Comparison of ENCODE assay signal across 17 cellular contexts in the genomic region with DNA sequence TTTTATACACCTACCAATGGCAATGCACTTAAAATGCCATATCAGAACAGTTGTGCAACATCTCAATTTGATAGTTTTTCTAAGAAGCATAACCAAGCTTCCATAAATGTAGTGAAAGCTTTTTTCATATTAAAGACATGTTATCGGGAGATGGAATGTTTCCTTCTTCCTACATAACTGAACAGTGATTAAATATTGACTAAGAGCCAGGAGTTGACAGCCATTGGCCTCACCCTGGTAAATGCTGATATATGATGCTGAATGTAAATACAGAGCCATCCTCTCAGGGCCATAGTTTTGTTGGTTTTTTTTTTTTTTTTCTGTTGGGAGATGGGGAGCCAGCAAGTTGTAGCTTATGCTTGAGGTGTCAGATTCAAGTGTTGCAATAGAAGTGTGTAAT. TPM values are rescaled to one million over a fixed set of nuclear protein-coding genes. Genes with fewer than 3 reads are reported as not detected.
DNase-seq lines count a peak whose midpoint lies in the region; ATAC-seq and TF ChIP-seq lines count a peak whose summit lies in the region.
"Had no signal": no experiment of that assay in that cellular context is flagged by ENCODE, and none has a peak within 500 bp of the region (broad histone marks: within the 10 kb centered on the region; RNA-seq: fewer than 3 reads in every experiment).

No MANE protein-coding gene starts in this region.

- no peaks in the 10 kb centered on the region for H3K36me3 ChIP-seq in muscle layer of duodenum (ENCODE audit: control insufficient read depth in 1 of 2, insufficient read depth in 2 of 2, low read length in 2 of 2)

- no peaks in the 10 kb centered on the region for H3K27me3 Mint-ChIP-seq in chondrocyte (ENCODE audit: low read depth)
- peaks cover 8% of the 10 kb centered on the region for H3K27me3 Mint-ChIP-seq in stimulated activated naive CD8-positive, alpha-beta T cell treated with anti-CD3 and anti-CD28 coated beads, Interleukin-15, amount 100 ng/mL, for 72 hours

- H3K9me3 ChIP-seq in muscle layer of duodenum (ENCODE audit: control insufficient read depth in 1 of 2, low read length in 2 of 2): no peaks in the 10 kb centered on the region

- H3K27ac ChIP-seq in muscle layer of duodenum (ENCODE audit: low read length): peak overlapping the region; percentile 6

- H3K9me3 Mint-ChIP-seq in chondrocyte (ENCODE audit: low read depth): no peaks in the 10 kb centered on the region
- H3K9me3 Mint-ChIP-seq in stimulated activated naive CD8-positive, alpha-beta T cell treated with anti-CD3 and anti-CD28 coated beads, Interleukin-15, amount 100 ng/mL, for 72 hours: no peaks in the 10 kb centered on the region
- H3K9me3 Mint-ChIP-seq: activated naive CD4-positive, alpha-beta T cell treated with anti-CD3 and anti-CD28 coated beads, Interleukin-2, amount 50 U/mL, for 72 hours; GM23338 had no signal

- H3K4me1 ChIP-seq in muscle layer of duodenum (ENCODE audit: control insufficient read depth in 1 of 2, insufficient read depth in 2 of 2, low read length in 2 of 2): peaks cover 9 to 28% of the 10 kb centered on the region in 2 donors

- TF ChIP-seq CTCF in chondrocyte (IDR thresholded peaks at IDR 0.05): no peak

- H3K4me1 Mint-ChIP-seq in chondrocyte (ENCODE audit: low read depth): peaks cover 73% of the 10 kb centered on the region
- no peaks in the 10 kb centered on the region for H3K4me1 Mint-ChIP-seq in stimulated activated naive CD8-positive, alpha-beta T cell treated with anti-CD3 and anti-CD28 coated beads, Interleukin-15, amount 100 ng/mL, for 72 hours

- H3K4me3 Mint-ChIP-seq in chondrocyte (ENCODE audit: unreplicated experiment): peak overlapping the region; percentile 11
- H3K4me3 Mint-ChIP-seq in stimulated activated naive CD8-positive, alpha-beta T cell treated with anti-CD3 and anti-CD28 coated beads, Interleukin-15, amount 100 ng/mL, for 72 hours: no peak overlapping the region
- H3K4me3 Mint-ChIP-seq: activated CD8-positive, alpha-beta T cell treated with anti-CD3 and anti-CD28 coated beads, Interleukin-2, amount 10 ng/mL, durations not matched to agents 7 days and 5 days; GM23338 had no signal

- peak overlapping the region; percentile 76 for H3K27ac Mint-ChIP-seq in chondrocyte (ENCODE audit: unreplicated experiment)
- H3K27ac Mint-ChIP-seq in stimulated activated naive CD8-positive, alpha-beta T cell treated with anti-CD3 and anti-CD28 coated beads, Interleukin-15, amount 100 ng/mL, for 72 hours: no peak overlapping the region
- H3K27ac Mint-ChIP-seq: activated CD8-positive, alpha-beta T cell treated with anti-CD3 and anti-CD28 coated beads, Interleukin-2, amount 10 ng/mL, durations not matched to agents 7 days and 5 days; activated naive CD4-positive, alpha-beta T cell treated with anti-CD3 and anti-CD28 coated beads, Interleukin-2, amount 50 U/mL, for 72 hours; GM23338 had no signal

- no peaks in the 10 kb centered on the region for H3K27me3 ChIP-seq in muscle layer of duodenum (ENCODE audit: low read depth, low read length)

- H3K4me3 ChIP-seq in muscle layer of duodenum (ENCODE audit: low read depth in 1 of 2, low read length in 2 of 2): no peak overlapping the region
- H3K4me3 ChIP-seq: GM23338 had no signal

- no peaks in the 10 kb centered on the region for H3K36me3 Mint-ChIP-seq in chondrocyte (ENCODE audit: low read depth)
- H3K36me3 Mint-ChIP-seq: activated naive CD4-positive, alpha-beta T cell treated with anti-CD3 and anti-CD28 coated beads, Interleukin-2, amount 50 U/mL, for 72 hours had no signal

- ATAC-seq in stimulated activated naive CD8-positive, alpha-beta T cell treated with anti-CD3 and anti-CD28 coated beads, Interleukin-15, amount 100 ng/mL, for 72 hours: no peak
- ATAC-seq in GM21390 (IDR thresholded peaks at IDR 0.05; ENCODE audit: unreplicated experiment): no peak
- ATAC-seq: activated CD8-positive, alpha-beta T cell treated with anti-CD3 and anti-CD28 coated beads, Interleukin-2, amount 10 ng/mL, durations not matched to agents 7 days and 5 days; activated naive CD4-positive, alpha-beta T cell treated with anti-CD3 and anti-CD28 coated beads, Interleukin-2, amount 50 U/mL, for 72 hours; GM23338; Panc1; stimulated activated naive CD8-positive, alpha-beta T cell treated with anti-CD3 and anti-CD28 coated beads, Interleukin-15, Interleukin-2, amounts not matched to agents 100 U/mL and 50 U/mL, for 24 hours had no signal

- DNase-seq in EL (peak; percentile 64), NCI-H2171 treated with DMSO at 0.1 percent for 48 hours (lab: John Stamatoyannopoulos, UW) (peak; percentile 90), chondrocyte (ENCODE audit: low spot score) (no peak), NCI-H1092 treated with DMSO at 0.1 percent for 48 hours (lab: John Stamatoyannopoulos, UW) (no peak), AG20443 (ENCODE audit: low spot score) (no peak)
- DNase-seq in stimulated activated naive CD8-positive, alpha-beta T cell treated with anti-CD3 and anti-CD28 coated beads, Interleukin-15, amount 100 ng/mL, for 72 hours: no peak
- DNase-seq: activated CD8-positive, alpha-beta T cell treated with anti-CD3 and anti-CD28 coated beads, Interleukin-2, amount 10 ng/mL, durations not matched to agents 7 days and 5 days; C1 segment of cervical spinal cord; NCI-H187; stimulated activated CD4-positive, alpha-beta T cell treated with anti-CD3 and anti-CD28 coated beads, Interleukin-4, amount 100 ng/mL, for 24 hours; stimulated activated naive CD8-positive, alpha-beta T cell treated with anti-CD3 and anti-CD28 coated beads, Interleukin-15, Interleukin-2, amounts not matched to agents 100 U/mL and 50 U/mL, for 24 hours; T1000 had no signal

RNA-seq across cellular contexts. Expression of a gene that starts 54.4 kb away (rescaled TPM):
- total RNA-seq in chondrocyte: 7.1 to 10.6 TPM (median 7.5 TPM) in 3 replicates
- total RNA-seq: activated CD8-positive, alpha-beta T cell treated with anti-CD3 and anti-CD28 coated beads, Interleukin-2, amount 10 ng/mL, durations not matched to agents 7 days and 5 days; activated naive CD4-positive, alpha-beta T cell treated with anti-CD3 and anti-CD28 coated beads, Interleukin-2, amount 50 U/mL, for 72 hours had no signal

Comparison
In these comparisons a context has a peak if more than half of its experiments do, and no peak if none do; other contexts are left out.
1. DNase-seq: peak in EL (single experiment) and NCI-H2171 treated with DMSO at 0.1 percent for 48 hours (single experiment); none in chondrocyte (single experiment), NCI-H1092 treated with DMSO at 0.1 percent for 48 hours (single experiment), stimulated activated naive CD8-positive, alpha-beta T cell treated with anti-CD3 and anti-CD28 coated beads, Interleukin-15, amount 100 ng/mL, for 72 hours (0 of 2) and AG20443 (single experiment).